Comparison of ENCODE assay signal across 11 cellular contexts in the genomic region with DNA sequence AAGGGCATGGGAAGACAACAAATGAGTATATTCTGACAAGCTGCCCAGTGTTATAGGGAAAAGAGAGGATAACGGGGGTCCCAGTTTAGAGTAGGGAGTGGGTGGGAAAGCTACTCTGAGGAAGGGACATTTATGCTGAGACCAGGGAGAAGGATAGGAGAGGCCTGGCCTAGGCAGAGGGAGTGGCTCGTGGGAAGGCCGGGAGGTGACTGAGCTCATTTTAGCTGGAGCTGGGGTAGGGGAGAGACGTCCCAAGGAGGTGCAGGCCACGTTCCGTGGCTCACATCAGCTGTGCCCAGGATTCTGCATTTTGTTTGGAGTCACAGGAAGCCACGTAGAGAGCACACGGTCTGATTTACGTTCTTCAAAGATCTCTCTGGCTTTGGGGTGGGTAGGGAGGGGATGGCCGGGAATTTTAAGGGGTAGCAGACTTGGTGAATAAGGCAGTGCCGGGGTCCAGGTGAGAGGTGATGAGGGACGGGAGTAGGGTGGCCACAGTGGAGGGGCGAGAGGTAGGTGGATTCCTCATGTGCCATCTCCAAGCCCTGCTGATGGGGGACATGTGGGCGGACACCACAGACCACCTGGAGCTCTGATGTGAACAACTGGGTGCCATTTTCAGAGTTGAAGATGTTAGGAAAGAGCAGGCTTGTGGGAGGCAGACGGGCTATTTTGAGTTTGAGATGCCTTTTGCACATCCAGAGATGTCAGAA. TPM values are rescaled to one million over a fixed set of nuclear protein-coding genes. Genes with fewer than 3 reads are reported as not detected.
DNase-seq lines count a peak whose midpoint lies in the region; ATAC-seq and TF ChIP-seq lines count a peak whose summit lies in the region.
"Had no signal": no experiment of that assay in that cellular context is flagged by ENCODE, and none has a peak within 500 bp of the region (broad histone marks: within the 10 kb centered on the region; RNA-seq: fewer than 3 reads in every experiment).

No MANE protein-coding gene starts in this region.

- intact Hi-C loops in esophagus squamous epithelium (cut with DNase I): no loop called here

- H3K4ac ChIP-seq in neuronal stem cell (ENCODE audit: low read length): no peak overlapping the region

- H3K4me3 ChIP-seq in adipocyte (ENCODE audit: low read length): no peak overlapping the region
- H3K4me3 ChIP-seq in esophagus squamous epithelium: peak overlapping the region in 2 of 4 donors; percentile 39 to 50
- no peak overlapping the region for H3K4me3 ChIP-seq in neuronal stem cell (ENCODE audit: low read length in 2 of 2)
- H3K4me3 ChIP-seq in tibial nerve: peak overlapping the region in 1 of 4 donors; percentile 55
- H3K4me3 ChIP-seq: pancreas had no signal

- 71 to 84% methylated on average over 15 of the region's 15 CpGs for WGBS in esophagus squamous epithelium, 2 donors
- WGBS in neuronal stem cell (ENCODE audit: extremely low coverage in 2 of 2, insufficient read length in 2 of 2, insufficient replicate concordance in 1 of 2), 2 donors: no CpG with 5 or more reads among the region's 15 CpGs
- WGBS in tibial nerve, 2 donors: 77 to 80% methylated on average over 15 of the region's 15 CpGs

- H3K14ac ChIP-seq in neuronal stem cell (ENCODE audit: low read length): no peak overlapping the region

- no peak overlapping the region for H3K4me2 ChIP-seq in neuronal stem cell (ENCODE audit: insufficient read depth, low read length, poor library complexity, severe bottlenecking)

- H2BK5ac ChIP-seq in neuronal stem cell (ENCODE audit: low read length): no peak overlapping the region

- no peak overlapping the region for H2BK120ac ChIP-seq in neuronal stem cell (ENCODE audit: low read depth, low read length)

- H3K27ac ChIP-seq in esophagus squamous epithelium: peak overlapping the region; percentile 60 to 90 (median 86)
- no peak overlapping the region for H3K27ac ChIP-seq in neuronal stem cell (replicated peaks; ENCODE audit: low read length)
- H3K27ac ChIP-seq in tibial nerve: peak overlapping the region in 3 of 4 donors; percentile 19 to 78 (median 60)

- no peaks in the 10 kb centered on the region for H3K36me3 ChIP-seq in adipocyte (ENCODE audit: control insufficient read depth, insufficient read depth, low read length, severe bottlenecking)
- peaks cover 0 to 30% (median 0%) of the 10 kb centered on the region in 3 donors for H3K36me3 ChIP-seq in esophagus squamous epithelium
- no peaks in the 10 kb centered on the region for H3K36me3 ChIP-seq in neuronal stem cell (replicated peaks in 1 of 2; ENCODE audit: control insufficient read depth in 2 of 2, insufficient read depth in 2 of 2, low read length in 2 of 2)
- no peaks in the 10 kb centered on the region for H3K36me3 ChIP-seq in tibial nerve
- H3K36me3 ChIP-seq: pancreas had no signal

- H3K27me3 ChIP-seq in adipocyte (replicated peaks; ENCODE audit: control insufficient read depth, insufficient read depth, low read length) (no peaks in the 10 kb centered on the region), esophagus squamous epithelium (no peaks in the 10 kb centered on the region), neuronal stem cell (ENCODE audit: control insufficient read depth in 3 of 3, insufficient read depth in 3 of 3, low read depth in 1 of 3, low read length in 3 of 3) (peaks cover 0 to 87% (median 17%) of the 10 kb centered on the region in 3 experiments), tibial nerve (no peaks in the 10 kb centered on the region)
- H3K27me3 ChIP-seq: pancreas had no signal

- no peak for TF ChIP-seq CTCF in esophagus squamous epithelium (IDR thresholded peaks at IDR 0.05)
- no peak for TF ChIP-seq CTCF in tibial nerve (IDR thresholded peaks at IDR 0.05)

- no peak overlapping the region for H2BK15ac ChIP-seq in neuronal stem cell (ENCODE audit: low read length)

- no peaks in the 10 kb centered on the region for H3K79me1 ChIP-seq in neuronal stem cell (ENCODE audit: low read depth, low read length)

- ATAC-seq in GM18502 (IDR thresholded peaks at IDR 0.05; ENCODE audit: poor library complexity, unreplicated experiment): no peak
- ATAC-seq: pancreas had no signal

- H4K8ac ChIP-seq in neuronal stem cell (ENCODE audit: low read depth, low read length): no peak overlapping the region

- H3K23ac ChIP-seq in neuronal stem cell (ENCODE audit: low read depth, low read length, poor library complexity): no peak overlapping the region

- no peak overlapping the region for H3K18ac ChIP-seq in neuronal stem cell (ENCODE audit: low read length)

- peak overlapping the region; percentile 2 for H2AK5ac ChIP-seq in neuronal stem cell (ENCODE audit: low read depth, low read length)

- no peaks in the 10 kb centered on the region for H3K9me3 ChIP-seq in adipocyte (ENCODE audit: control insufficient read depth, low read length)
- H3K9me3 ChIP-seq in esophagus squamous epithelium: no peaks in the 10 kb centered on the region
- H3K9me3 ChIP-seq in neuronal stem cell (replicated peaks in 1 of 2; ENCODE audit: control insufficient read depth in 2 of 2, insufficient read depth in 1 of 2, low read depth in 1 of 2, low read length in 2 of 2): no peaks in the 10 kb centered on the region
- no peaks in the 10 kb centered on the region for H3K9me3 ChIP-seq in tibial nerve
- H3K9me3 ChIP-seq: pancreas had no signal

- H3K9ac ChIP-seq in adipocyte (ENCODE audit: low read length) (peak overlapping the region; percentile 73), neuronal stem cell (ENCODE audit: low read depth, low read length, poor library complexity) (no peak overlapping the region)

- H3K4me1 ChIP-seq in adipocyte (ENCODE audit: control insufficient read depth, insufficient read depth, low read length) (peaks cover 50% of the 10 kb centered on the region), esophagus squamous epithelium (peaks cover 26 to 87% (median 40%) of the 10 kb centered on the region in 3 donors), neuronal stem cell (ENCODE audit: control insufficient read depth in 2 of 2, insufficient read depth in 1 of 2, low read depth in 1 of 2, low read length in 2 of 2) (peaks cover 6 to 13% of the 10 kb centered on the region in 2 donors), tibial nerve (peaks cover 0 to 55% (median 9%) of the 10 kb centered on the region in 4 donors)

- H4K91ac ChIP-seq in neuronal stem cell (ENCODE audit: low read depth, low read length, poor library complexity): no peak overlapping the region

- TF ChIP-seq POLR2A in esophagus squamous epithelium (IDR thresholded peaks at IDR 0.05) (no peak), tibial nerve (IDR thresholded peaks at IDR 0.05) (no peak)

- no peak overlapping the region for H2AFZ ChIP-seq in neuronal stem cell (ENCODE audit: low read length)

- no peak for DNase-seq in adipocyte (ENCODE audit: low read depth)
- no peak for DNase-seq in esophagus squamous epithelium (lab: John Stamatoyannopoulos, UW)
- DNase-seq in neuronal stem cell (ENCODE audit: low spot score): no peak
- DNase-seq in tibial nerve (ENCODE audit: low spot score in 2 of 2): no peak
- no peak for DNase-seq in SW 1271 (lab: John Stamatoyannopoulos, UW)
- DNase-seq in KG1 (lab: John Stamatoyannopoulos, UW): no peak
- DNase-seq: activated naive CD4-positive, alpha-beta T cell treated with anti-CD3 and anti-CD28 coated beads for 36 hours; C1 segment of cervical spinal cord; DMS79 treated with DMSO at 0.1 percent for 48 hours; pancreas had no signal

- no peak for TF ChIP-seq EP300 in tibial nerve (IDR thresholded peaks at IDR 0.05)

- H2BK12ac ChIP-seq in neuronal stem cell (ENCODE audit: low read length): no peak overlapping the region

RNA-seq across cellular contexts. Expression of gene TINAGL1, which starts 4.7 kb away (rescaled TPM):
- total RNA-seq in esophagus squamous epithelium: 10 to 100 TPM; 24.5 to 56.4 (median 44.6) TPM
- 0.06 TPM for polyA plus RNA-seq in neuronal stem cell (2013, experiment 1 of 2)
- not detected for polyA plus RNA-seq in neuronal stem cell (2013, experiment 2 of 2)
- 100 to 1,000 TPM in 3 of 4 donors, 10 to 100 TPM in 1; 97.3 to 227 (median 198) TPM for total RNA-seq in tibial nerve
- total RNA-seq: activated naive CD4-positive, alpha-beta T cell treated with anti-CD3 and anti-CD28 coated beads for 36 hours had no signal

RNA-seq across cellular contexts. Expression of gene HCRTR1, which starts 36.4 kb away (rescaled TPM):
- total RNA-seq in esophagus squamous epithelium: under 1 TPM in 1 of 4 donors, not detected in 3; 0.22 TPM
- polyA plus RNA-seq in neuronal stem cell (2013, experiment 1 of 2): 0.28 TPM
- 0.22 TPM for polyA plus RNA-seq in neuronal stem cell (2013, experiment 2 of 2)
- total RNA-seq in tibial nerve: 1 to 10 TPM in 1 of 4 donors, under 1 TPM in 1, not detected in 2; 0.21 to 2.5 TPM
- total RNA-seq: activated naive CD4-positive, alpha-beta T cell treated with anti-CD3 and anti-CD28 coated beads for 36 hours had no signal
